ENCODE assay signal across 1 cellular context in genomic region chr11:64734786-64735761, GRCh38.
TF ChIP-seq lines count a peak whose summit lies in the region.

No MANE protein-coding gene starts in this region.

TF ChIP-seq in WTC11, 78 proteins besides CTCF, POLR2A, EP300 and RAD21 (continued from another document):
- TF ChIP-seq ARID4B (CRISPR knock-in tag; IDR thresholded peaks at IDR 0.05; ENCODE audit: borderline replicate concordance) = no peak
- no peak for TF ChIP-seq E2F4 (CRISPR knock-in tag; IDR thresholded peaks at IDR 0.05; ENCODE audit: borderline replicate concordance, low read depth)
- TF ChIP-seq ZNF232 (CRISPR knock-in tag; IDR thresholded peaks at IDR 0.05) = no peak
- no peak for TF ChIP-seq TCF7 (CRISPR knock-in tag; IDR thresholded peaks at IDR 0.05; ENCODE audit: low read depth)
- no peak for TF ChIP-seq CREM (CRISPR knock-in tag; IDR thresholded peaks at IDR 0.05)
- TF ChIP-seq, protein P1, sequence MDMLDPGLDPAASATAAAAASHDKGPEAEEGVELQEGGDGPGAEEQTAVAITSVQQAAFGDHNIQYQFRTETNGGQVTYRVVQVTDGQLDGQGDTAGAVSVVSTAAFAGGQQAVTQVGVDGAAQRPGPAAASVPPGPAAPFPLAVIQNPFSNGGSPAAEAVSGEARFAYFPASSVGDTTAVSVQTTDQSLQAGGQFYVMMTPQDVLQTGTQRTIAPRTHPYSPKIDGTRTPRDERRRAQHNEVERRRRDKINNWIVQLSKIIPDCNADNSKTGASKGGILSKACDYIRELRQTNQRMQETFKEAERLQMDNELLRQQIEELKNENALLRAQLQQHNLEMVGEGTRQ (CRISPR knock-in tag; IDR thresholded peaks at IDR 0.05) = no peak
- TF ChIP-seq USF1 (CRISPR knock-in tag; IDR thresholded peaks at IDR 0.05) = no peak
- TF ChIP-seq JAZF1 (CRISPR knock-in tag; IDR thresholded peaks at IDR 0.05) = no peak
- TF ChIP-seq ATF1 (CRISPR knock-in tag; IDR thresholded peaks at IDR 0.05) = no peak
- TF ChIP-seq RELA (CRISPR knock-in tag; IDR thresholded peaks at IDR 0.05; ENCODE audit: borderline replicate concordance) = no peak
- TF ChIP-seq ZNF425 (CRISPR knock-in tag; conservative IDR thresholded peaks at IDR 0.05) = no peak
- TF ChIP-seq ZBTB21 (CRISPR knock-in tag; IDR thresholded peaks at IDR 0.05; ENCODE audit: borderline replicate concordance) = no peak
- TF ChIP-seq, protein P2, sequence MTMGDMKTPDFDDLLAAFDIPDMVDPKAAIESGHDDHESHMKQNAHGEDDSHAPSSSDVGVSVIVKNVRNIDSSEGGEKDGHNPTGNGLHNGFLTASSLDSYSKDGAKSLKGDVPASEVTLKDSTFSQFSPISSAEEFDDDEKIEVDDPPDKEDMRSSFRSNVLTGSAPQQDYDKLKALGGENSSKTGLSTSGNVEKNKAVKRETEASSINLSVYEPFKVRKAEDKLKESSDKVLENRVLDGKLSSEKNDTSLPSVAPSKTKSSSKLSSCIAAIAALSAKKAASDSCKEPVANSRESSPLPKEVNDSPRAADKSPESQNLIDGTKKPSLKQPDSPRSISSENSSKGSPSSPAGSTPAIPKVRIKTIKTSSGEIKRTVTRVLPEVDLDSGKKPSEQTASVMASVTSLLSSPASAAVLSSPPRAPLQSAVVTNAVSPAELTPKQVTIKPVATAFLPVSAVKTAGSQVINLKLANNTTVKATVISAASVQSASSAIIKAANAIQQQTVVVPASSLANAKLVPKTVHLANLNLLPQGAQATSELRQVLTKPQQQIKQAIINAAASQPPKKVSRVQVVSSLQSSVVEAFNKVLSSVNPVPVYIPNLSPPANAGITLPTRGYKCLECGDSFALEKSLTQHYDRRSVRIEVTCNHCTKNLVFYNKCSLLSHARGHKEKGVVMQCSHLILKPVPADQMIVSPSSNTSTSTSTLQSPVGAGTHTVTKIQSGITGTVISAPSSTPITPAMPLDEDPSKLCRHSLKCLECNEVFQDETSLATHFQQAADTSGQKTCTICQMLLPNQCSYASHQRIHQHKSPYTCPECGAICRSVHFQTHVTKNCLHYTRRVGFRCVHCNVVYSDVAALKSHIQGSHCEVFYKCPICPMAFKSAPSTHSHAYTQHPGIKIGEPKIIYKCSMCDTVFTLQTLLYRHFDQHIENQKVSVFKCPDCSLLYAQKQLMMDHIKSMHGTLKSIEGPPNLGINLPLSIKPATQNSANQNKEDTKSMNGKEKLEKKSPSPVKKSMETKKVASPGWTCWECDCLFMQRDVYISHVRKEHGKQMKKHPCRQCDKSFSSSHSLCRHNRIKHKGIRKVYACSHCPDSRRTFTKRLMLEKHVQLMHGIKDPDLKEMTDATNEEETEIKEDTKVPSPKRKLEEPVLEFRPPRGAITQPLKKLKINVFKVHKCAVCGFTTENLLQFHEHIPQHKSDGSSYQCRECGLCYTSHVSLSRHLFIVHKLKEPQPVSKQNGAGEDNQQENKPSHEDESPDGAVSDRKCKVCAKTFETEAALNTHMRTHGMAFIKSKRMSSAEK (CRISPR knock-in tag; IDR thresholded peaks at IDR 0.05; ENCODE audit: borderline replicate concordance) = no peak
- TF ChIP-seq MYBL2 (CRISPR knock-in tag; IDR thresholded peaks at IDR 0.05) = no peak
- no peak for TF ChIP-seq CDX4 (CRISPR knock-in tag; IDR thresholded peaks at IDR 0.05; ENCODE audit: borderline replicate concordance)
- no peak for TF ChIP-seq ATF3 (CRISPR knock-in tag; conservative IDR thresholded peaks at IDR 0.05)
- TF ChIP-seq, protein P3, sequence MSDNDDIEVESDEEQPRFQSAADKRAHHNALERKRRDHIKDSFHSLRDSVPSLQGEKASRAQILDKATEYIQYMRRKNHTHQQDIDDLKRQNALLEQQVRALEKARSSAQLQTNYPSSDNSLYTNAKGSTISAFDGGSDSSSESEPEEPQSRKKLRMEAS (CRISPR knock-in tag; IDR thresholded peaks at IDR 0.05) = no peak
- TF ChIP-seq HMGA2 (CRISPR knock-in tag; IDR thresholded peaks at IDR 0.05) = no peak
TF ChIP-seq in WTC11: peak in this region for 0.
